ENCODE assay signal across 1 cellular context in genomic region chr2:207801259-207801658, GRCh38.
TF ChIP-seq lines count a peak whose summit lies in the region.

No MANE protein-coding gene starts in this region.

TF ChIP-seq in HepG2, 621 proteins besides CTCF, POLR2A, EP300 and RAD21 (continued from another document):
- TF ChIP-seq STAT6 (CRISPR knock-in tag; IDR thresholded peaks at IDR 0.05; ENCODE audit: borderline replicate concordance) (no peak), SOX5 (CRISPR knock-in tag; IDR thresholded peaks at IDR 0.05; ENCODE audit: borderline replicate concordance) (peak; percentile 89), MIXL1 (CRISPR knock-in tag; IDR thresholded peaks at IDR 0.05) (peak; percentile 59; the same call in 1 of the 2 replicates), ZNF530 (CRISPR knock-in tag; IDR thresholded peaks at IDR 0.05; ENCODE audit: low read depth) (no peak), GATAD2A (CRISPR knock-in tag; IDR thresholded peaks at IDR 0.05) (peak; percentile 78), ZNF264 (CRISPR knock-in tag; IDR thresholded peaks at IDR 0.05) (no peak), SMARCC2 (IDR thresholded peaks at IDR 0.05) (no peak), FOXO1 (CRISPR knock-in tag; IDR thresholded peaks at IDR 0.05) (no peak), ZNF281 (CRISPR knock-in tag; IDR thresholded peaks at IDR 0.05; ENCODE audit: borderline replicate concordance) (peak; percentile 18; the same call in 1 of the 2 replicates), FOXP1 (IDR thresholded peaks at IDR 0.05) (no peak), FOXP1 (CRISPR knock-in tag; IDR thresholded peaks at IDR 0.05) (peak; percentile 70), ZNF7 (CRISPR knock-in tag; IDR thresholded peaks at IDR 0.05) (peak; percentile 92), SOX13 (IDR thresholded peaks at IDR 0.05) (peak; percentile 41; the same call in 1 of the 2 replicates), SOX13 (CRISPR knock-in tag; conservative IDR thresholded peaks at IDR 0.05 in 1 of 2, IDR thresholded peaks at IDR 0.05 in 1 of 2) (peak in 1 of 2 experiments; percentile 89; a peak in 2 of 4 replicates), SIX1 (CRISPR knock-in tag; IDR thresholded peaks at IDR 0.05; ENCODE audit: borderline replicate concordance) (0 out of 2 replicates have a peak, but pooled peaks have one; percentile 47), AKAP8 (CRISPR knock-in tag; IDR thresholded peaks at IDR 0.05) (no peak), ZFP37 (CRISPR knock-in tag; IDR thresholded peaks at IDR 0.05; ENCODE audit: borderline replicate concordance) (no peak), NR2F1 (CRISPR knock-in tag; IDR thresholded peaks at IDR 0.05) (no peak), ZNF615 (CRISPR knock-in tag; IDR thresholded peaks at IDR 0.05; ENCODE audit: borderline replicate concordance) (no peak), MXI1 (IDR thresholded peaks at IDR 0.05; ENCODE audit: borderline replicate concordance, low read depth, low read length) (no peak), RARA (CRISPR knock-in tag; IDR thresholded peaks at IDR 0.05) (peak; percentile 48; the same call in 1 of the 2 replicates), ZNF382 (CRISPR knock-in tag; IDR thresholded peaks at IDR 0.05; ENCODE audit: borderline replicate concordance) (no peak), MAFF (IDR thresholded peaks at IDR 0.05; ENCODE audit: low read depth, low read length) (no peak), JDP2 (CRISPR knock-in tag; IDR thresholded peaks at IDR 0.05; ENCODE audit: borderline replicate concordance) (no peak), ZNF777 (CRISPR knock-in tag; IDR thresholded peaks at IDR 0.05) (no peak), SOX6 (IDR thresholded peaks at IDR 0.05) (no peak), SOX6 (CRISPR knock-in tag; IDR thresholded peaks at IDR 0.05) (peak; percentile 90), KDM4B (CRISPR knock-in tag; IDR thresholded peaks at IDR 0.05) (no peak), ZNF230 (CRISPR knock-in tag; IDR thresholded peaks at IDR 0.05) (no peak), ZNF205 (CRISPR knock-in tag; IDR thresholded peaks at IDR 0.05) (0 out of 2 replicates have a peak, but pooled peaks have one; percentile 23), GLI4 (CRISPR knock-in tag; IDR thresholded peaks at IDR 0.05; ENCODE audit: borderline replicate concordance) (no peak), NR2F6 (IDR thresholded peaks at IDR 0.05) (peak; percentile 69), NR2F6 (CRISPR knock-in tag; IDR thresholded peaks at IDR 0.05) (peak; percentile 63), DNMT1 (CRISPR knock-in tag; IDR thresholded peaks at IDR 0.05) (no peak)
- TF ChIP-seq, protein P1, sequence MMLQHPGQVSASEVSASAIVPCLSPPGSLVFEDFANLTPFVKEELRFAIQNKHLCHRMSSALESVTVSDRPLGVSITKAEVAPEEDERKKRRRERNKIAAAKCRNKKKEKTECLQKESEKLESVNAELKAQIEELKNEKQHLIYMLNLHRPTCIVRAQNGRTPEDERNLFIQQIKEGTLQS (CRISPR knock-in tag; IDR thresholded peaks at IDR 0.05), result peak; percentile 62
- TF ChIP-seq, protein P2, sequence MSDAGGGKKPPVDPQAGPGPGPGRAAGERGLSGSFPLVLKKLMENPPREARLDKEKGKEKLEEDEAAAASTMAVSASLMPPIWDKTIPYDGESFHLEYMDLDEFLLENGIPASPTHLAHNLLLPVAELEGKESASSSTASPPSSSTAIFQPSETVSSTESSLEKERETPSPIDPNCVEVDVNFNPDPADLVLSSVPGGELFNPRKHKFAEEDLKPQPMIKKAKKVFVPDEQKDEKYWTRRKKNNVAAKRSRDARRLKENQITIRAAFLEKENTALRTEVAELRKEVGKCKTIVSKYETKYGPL (CRISPR knock-in tag; IDR thresholded peaks at IDR 0.05), result no peak
- TF ChIP-seq, protein P3, sequence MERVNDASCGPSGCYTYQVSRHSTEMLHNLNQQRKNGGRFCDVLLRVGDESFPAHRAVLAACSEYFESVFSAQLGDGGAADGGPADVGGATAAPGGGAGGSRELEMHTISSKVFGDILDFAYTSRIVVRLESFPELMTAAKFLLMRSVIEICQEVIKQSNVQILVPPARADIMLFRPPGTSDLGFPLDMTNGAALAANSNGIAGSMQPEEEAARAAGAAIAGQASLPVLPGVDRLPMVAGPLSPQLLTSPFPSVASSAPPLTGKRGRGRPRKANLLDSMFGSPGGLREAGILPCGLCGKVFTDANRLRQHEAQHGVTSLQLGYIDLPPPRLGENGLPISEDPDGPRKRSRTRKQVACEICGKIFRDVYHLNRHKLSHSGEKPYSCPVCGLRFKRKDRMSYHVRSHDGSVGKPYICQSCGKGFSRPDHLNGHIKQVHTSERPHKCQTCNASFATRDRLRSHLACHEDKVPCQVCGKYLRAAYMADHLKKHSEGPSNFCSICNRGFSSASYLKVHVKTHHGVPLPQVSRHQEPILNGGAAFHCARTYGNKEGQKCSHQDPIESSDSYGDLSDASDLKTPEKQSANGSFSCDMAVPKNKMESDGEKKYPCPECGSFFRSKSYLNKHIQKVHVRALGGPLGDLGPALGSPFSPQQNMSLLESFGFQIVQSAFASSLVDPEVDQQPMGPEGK (CRISPR knock-in tag; IDR thresholded peaks at IDR 0.05), result peak; percentile 54; the same call in 1 of the 2 replicates
- TF ChIP-seq, protein P4, sequence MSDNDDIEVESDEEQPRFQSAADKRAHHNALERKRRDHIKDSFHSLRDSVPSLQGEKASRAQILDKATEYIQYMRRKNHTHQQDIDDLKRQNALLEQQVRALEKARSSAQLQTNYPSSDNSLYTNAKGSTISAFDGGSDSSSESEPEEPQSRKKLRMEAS (IDR thresholded peaks at IDR 0.05), result no peak
